12 cellular contexts compared by ENCODE assay signal in genomic region chr1:45348020-45348419, GRCh38. TPM values are rescaled to one million over a fixed set of nuclear protein-coding genes. Genes with fewer than 3 reads are reported as not detected.
DNase-seq lines count a peak whose midpoint lies in the region; ATAC-seq and TF ChIP-seq lines count a peak whose summit lies in the region.
"Had no signal": no experiment of that assay in that cellular context is flagged by ENCODE, and none has a peak within 500 bp of the region (broad histone marks: within the 10 kb centered on the region; RNA-seq: fewer than 3 reads in every experiment).

No MANE protein-coding gene starts in this region.

- TF ChIP-seq POLR2A in thyroid gland (IDR thresholded peaks at IDR 0.05) = no peak

- intact Hi-C loops in lower lobe of right lung (cut with DNase I) (no loop called here), thyroid gland (cut with DNase I) (no loop called here)

- peaks cover 18% of the 10 kb centered on the region for H3K4me1 ChIP-seq in lower lobe of right lung
- H3K4me1 ChIP-seq in thyroid gland = peaks cover 18 to 42% of the 10 kb centered on the region in 2 donors

- peaks cover 33% of the 10 kb centered on the region for H3K36me3 ChIP-seq in lower lobe of right lung
- H3K36me3 ChIP-seq in thyroid gland = peaks cover 13 to 15% of the 10 kb centered on the region in 2 donors

- peaks cover 18% of the 10 kb centered on the region for H3K4me1 Mint-ChIP-seq in activated T-cell treated with anti-CD3 and anti-CD28 coated beads, Interleukin-2, amount 50 U/mL, for 24 hours (ENCODE audit: low read depth)
- peaks cover 10% of the 10 kb centered on the region for H3K4me1 Mint-ChIP-seq in brain

- peaks cover 41% of the 10 kb centered on the region for H3K36me3 Mint-ChIP-seq in activated T-cell treated with anti-CD3 and anti-CD28 coated beads, Interleukin-2, amount 50 U/mL, for 24 hours (ENCODE audit: low read depth)
- H3K36me3 Mint-ChIP-seq in brain = peaks cover 2% of the 10 kb centered on the region

- H3K9me3 Mint-ChIP-seq in activated T-cell treated with anti-CD3 and anti-CD28 coated beads, Interleukin-2, amount 50 U/mL, for 24 hours = no peaks in the 10 kb centered on the region
- no peaks in the 10 kb centered on the region for H3K9me3 Mint-ChIP-seq in brain

- 90 to 97% methylated on average over 2 of the region's 2 CpGs for WGBS in thyroid gland, 2 donors

- H3K27ac ChIP-seq in lower lobe of right lung = peak overlapping the region; percentile 63
- peak overlapping the region; percentile 61 to 90 (median 76) for H3K27ac ChIP-seq in thyroid gland

- no peak for DNase-seq in activated T-cell treated with anti-CD3 and anti-CD28 coated beads, Interleukin-2, amount 50 U/mL, for 24 hours
- DNase-seq in activated T-cell treated with anti-CD3 and anti-CD28 coated beads, Interleukin-2, amount 50 U/mL, for 48 hours = no peak
- DNase-seq in lower lobe of right lung = no peak
- DNase-seq in thyroid gland = no peak
- DNase-seq in globus pallidus (ENCODE audit: low spot score) = no peak
- no peak for DNase-seq in occipital lobe (lab: John Stamatoyannopoulos, UW)
- DNase-seq: activated CD8-positive, alpha-beta T cell treated with anti-CD3 and anti-CD28 coated beads, Interleukin-2, amount 10 ng/mL, durations not matched to agents 7 days and 5 days; amniotic stem cell; NCI-H1436 had no signal

- H3K27me3 ChIP-seq in lower lobe of right lung (ENCODE audit: low read depth) (no peaks in the 10 kb centered on the region), thyroid gland (no peaks in the 10 kb centered on the region)

- no peaks in the 10 kb centered on the region for H3K27me3 Mint-ChIP-seq in activated T-cell treated with anti-CD3 and anti-CD28 coated beads, Interleukin-2, amount 50 U/mL, for 24 hours
- H3K27me3 Mint-ChIP-seq in brain = peaks cover 2% of the 10 kb centered on the region

- ATAC-seq in lower lobe of right lung = peak in 1 of 2 donors; percentile 20
- ATAC-seq in GM19452 (IDR thresholded peaks at IDR 0.05; ENCODE audit: unreplicated experiment) = no peak
- ATAC-seq: activated CD8-positive, alpha-beta T cell treated with anti-CD3 and anti-CD28 coated beads, Interleukin-2, amount 10 ng/mL, durations not matched to agents 7 days and 5 days had no signal

- H3K4me3 ChIP-seq in lower lobe of right lung (no peak overlapping the region), thyroid gland (replicated peaks in 1 of 3) (no peak overlapping the region)

- no peak for TF ChIP-seq CTCF in brain (conservative IDR thresholded peaks at IDR 0.05)
- no peak for TF ChIP-seq CTCF in lower lobe of right lung (IDR thresholded peaks at IDR 0.05)
- TF ChIP-seq CTCF in thyroid gland (IDR thresholded peaks at IDR 0.05) = no peak

- H3K4me3 Mint-ChIP-seq in activated T-cell treated with anti-CD3 and anti-CD28 coated beads, Interleukin-2, amount 50 U/mL, for 24 hours = no peak overlapping the region
- H3K4me3 Mint-ChIP-seq in brain = peak overlapping the region in 1 of 5 experiments; percentile 13
- H3K4me3 Mint-ChIP-seq: activated CD8-positive, alpha-beta T cell treated with anti-CD3 and anti-CD28 coated beads, Interleukin-2, amount 10 ng/mL, durations not matched to agents 7 days and 5 days had no signal

- H3K9me3 ChIP-seq in lower lobe of right lung = no peaks in the 10 kb centered on the region
- H3K9me3 ChIP-seq in thyroid gland = no peaks in the 10 kb centered on the region

- peak overlapping the region; percentile 20 for H3K27ac Mint-ChIP-seq in activated T-cell treated with anti-CD3 and anti-CD28 coated beads, Interleukin-2, amount 50 U/mL, for 24 hours
- peak overlapping the region in 3 of 5 experiments; percentile 32 to 69 (median 43) for H3K27ac Mint-ChIP-seq in brain
- H3K27ac Mint-ChIP-seq: activated CD8-positive, alpha-beta T cell treated with anti-CD3 and anti-CD28 coated beads, Interleukin-2, amount 10 ng/mL, durations not matched to agents 7 days and 5 days had no signal

RNA-seq across cellular contexts. Expression of gene MUTYH, which starts 7.8 kb away (rescaled TPM):
- 31.8 TPM for polyA plus RNA-seq in brain (ENCODE audit: insufficient read depth, low read depth, low replicate concordance)
- total RNA-seq in lower lobe of right lung (23.7 TPM), thyroid gland (10 to 100 TPM; 23.7 to 45.9 (median 31.7) TPM), occipital lobe (23.2 TPM)

RNA-seq across cellular contexts. Expression of gene TOE1, which starts 8.1 kb away (rescaled TPM):
- 10.6 TPM for polyA plus RNA-seq in brain (ENCODE audit: insufficient read depth, low read depth, low replicate concordance)
- total RNA-seq in lower lobe of right lung (11.5 TPM), thyroid gland (10 to 100 TPM; 15.7 to 19.8 (median 17.8) TPM), occipital lobe (5.1 TPM)

RNA-seq across cellular contexts. Expression of gene HPDL, which starts 21.3 kb away (rescaled TPM):
- polyA plus RNA-seq in brain (ENCODE audit: insufficient read depth, low read depth, low replicate concordance) = 9.4 TPM
- total RNA-seq in lower lobe of right lung = not detected
- total RNA-seq in thyroid gland = 1 to 10 TPM in 2 of 4 donors, under 1 TPM in 2; 0.27 to 3.5 (median 1.1) TPM
- 0.62 TPM for total RNA-seq in occipital lobe
- total RNA-seq: A172 had no signal
